Comparison of ENCODE assay signal across 7 cellular contexts in genomic region chr2:110069869-110070268, GRCh38. TPM values are rescaled to one million over a fixed set of nuclear protein-coding genes. Genes with fewer than 3 reads are reported as not detected.
A peak's percentile ranks its signal among the peaks of the same experiment; 100 is the strongest.
DNase-seq lines count a peak whose midpoint lies in the region; ATAC-seq, FAIRE-seq and TF ChIP-seq lines count a peak whose summit lies in the region.
"Not testable (repeated sequence)": the region's sequence is repeated elsewhere in the genome, so short reads cannot be mapped to it uniquely, and the experiment has no call there.

No MANE protein-coding gene starts in this region.

- not testable (repeated sequence) for H3K9me3 ChIP-seq in right cardiac atrium (ENCODE audit: control insufficient read depth, low read length); right lobe of liver; upper lobe of right lung

- H3K27me3 ChIP-seq in bronchial epithelial cell (ENCODE audit: control insufficient read depth, insufficient read depth, low read length); right cardiac atrium (ENCODE audit: control insufficient read depth, insufficient read depth); right lobe of liver; upper lobe of right lung: not testable (repeated sequence)

- DNase-seq in NB4 (ENCODE audit: low read depth) (peak; percentile 0), epithelial cell of esophagus (ENCODE audit: low read depth) (peak; percentile 0), right cardiac atrium (peak in 2 of 3 donors; percentile 8 to 10), right lobe of liver (peak in 2 of 3 donors; percentile 23 to 24), posterior vena cava (ENCODE audit: low spot score) (peak; percentile 61), upper lobe of right lung (peak; percentile 56)
- DNase-seq in bronchial epithelial cell (ENCODE audit: low read depth): not testable (repeated sequence)

- H3K36me3 ChIP-seq in bronchial epithelial cell (ENCODE audit: control insufficient read depth, insufficient read depth, low read length); right lobe of liver; upper lobe of right lung: not testable (repeated sequence)

- peak; percentile 40 for FAIRE-seq in bronchial epithelial cell (lab: Jason Lieb, UNC)

- H3K4me1 ChIP-seq in right cardiac atrium (ENCODE audit: control insufficient read depth, insufficient read depth, low read length); right lobe of liver; upper lobe of right lung: not testable (repeated sequence)

- not testable (repeated sequence) for TF ChIP-seq CTCF in NB4 (IDR thresholded peaks at IDR 0.05; ENCODE audit: low read depth, low read length); bronchial epithelial cell (IDR thresholded peaks at IDR 0.05; ENCODE audit: insufficient read depth, low read length, severe bottlenecking); epithelial cell of esophagus (IDR thresholded peaks at IDR 0.05; ENCODE audit: insufficient read depth, low read depth, low read length, missing control alignments); right lobe of liver (IDR thresholded peaks at IDR 0.05); upper lobe of right lung (IDR thresholded peaks at IDR 0.05)

- not testable (repeated sequence) for ATAC-seq in right cardiac atrium, right lobe of liver, upper lobe of right lung

- not testable (repeated sequence) for H3K27ac ChIP-seq in right cardiac atrium (ENCODE audit: low read length); right lobe of liver; upper lobe of right lung

- intact Hi-C loops in right cardiac atrium (cut with DNase I); right lobe of liver (cut with DNase I); posterior vena cava (cut with DNase I); upper lobe of right lung (cut with DNase I): not testable (repeated sequence)

- not testable (repeated sequence) for H3K4me3 ChIP-seq in NB4 (ENCODE audit: low read depth, low read length); bronchial epithelial cell (ENCODE audit: low read depth, low read length); epithelial cell of esophagus (ENCODE audit: low read length); right cardiac atrium (ENCODE audit: low read length); right lobe of liver; upper lobe of right lung

- TF ChIP-seq POLR2A in NB4 (IDR thresholded peaks at IDR 0.05; ENCODE audit: extremely low read depth, insufficient read length); right lobe of liver (IDR thresholded peaks at IDR 0.05): not testable (repeated sequence)

- WGBS in right cardiac atrium: 91% methylated on average over 4 of the region's 7 CpGs
- 92% methylated on average over 4 of the region's 7 CpGs for WGBS in right lobe of liver (ENCODE audit: insufficient coverage, low coverage, low lambda C conversion rate, missing lambda C conversion rate)

RNA-seq across cellular contexts. Expression of gene MALL, which starts 45.8 kb away (rescaled TPM):
- total RNA-seq in bronchial epithelial cell: 33.7 and 87.8 TPM in 2 replicates
- total RNA-seq in right cardiac atrium: 10 to 100 TPM in 1 of 4 donors, 1 to 10 TPM in 3; 7.7 to 26.1 (median 8.1) TPM
- polyA plus RNA-seq in right cardiac atrium: 7.4 TPM
- total RNA-seq in right lobe of liver: 1 to 10 TPM; 1.1 to 3.1 (median 2.2) TPM
- total RNA-seq in posterior vena cava: 10 to 100 TPM; 35.1 to 38.8 TPM
- 154 TPM for total RNA-seq in upper lobe of right lung
